Comparison of ENCODE assay signal across 1 cellular context in genomic region chr11:34653031-34653430, GRCh38.
TF ChIP-seq lines count a peak whose summit lies in the region.

No MANE protein-coding gene starts in this region.

TF ChIP-seq in H1, 55 proteins besides CTCF, POLR2A, EP300 and RAD21:
- no peak for TF ChIP-seq PHF8 (conservative IDR thresholded peaks at IDR 0.05; ENCODE audit: low read depth, low read length)
- TF ChIP-seq KDM4A (IDR thresholded peaks at IDR 0.05; ENCODE audit: low read depth, low read length, severe bottlenecking) = no peak
- no peak for TF ChIP-seq GTF2F1 (IDR thresholded peaks at IDR 0.05; ENCODE audit: borderline replicate concordance, low read depth, low read length)
- TF ChIP-seq, protein P1, sequence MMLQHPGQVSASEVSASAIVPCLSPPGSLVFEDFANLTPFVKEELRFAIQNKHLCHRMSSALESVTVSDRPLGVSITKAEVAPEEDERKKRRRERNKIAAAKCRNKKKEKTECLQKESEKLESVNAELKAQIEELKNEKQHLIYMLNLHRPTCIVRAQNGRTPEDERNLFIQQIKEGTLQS (IDR thresholded peaks at IDR 0.05; ENCODE audit: insufficient read depth, low read depth, low read length) = no peak
- TF ChIP-seq SIRT6 (IDR thresholded peaks at IDR 0.05; ENCODE audit: low read length) = no peak
- no peak for TF ChIP-seq CBX8 (IDR thresholded peaks at IDR 0.05; ENCODE audit: borderline replicate concordance, low read depth, low read length)
- no peak for TF ChIP-seq SUZ12 (IDR thresholded peaks at IDR 0.05; ENCODE audit: low read length)
- TF ChIP-seq JUND (IDR thresholded peaks at IDR 0.05; ENCODE audit: low read length) = no peak
